20 cellular contexts compared by ENCODE assay signal in the genomic region with DNA sequence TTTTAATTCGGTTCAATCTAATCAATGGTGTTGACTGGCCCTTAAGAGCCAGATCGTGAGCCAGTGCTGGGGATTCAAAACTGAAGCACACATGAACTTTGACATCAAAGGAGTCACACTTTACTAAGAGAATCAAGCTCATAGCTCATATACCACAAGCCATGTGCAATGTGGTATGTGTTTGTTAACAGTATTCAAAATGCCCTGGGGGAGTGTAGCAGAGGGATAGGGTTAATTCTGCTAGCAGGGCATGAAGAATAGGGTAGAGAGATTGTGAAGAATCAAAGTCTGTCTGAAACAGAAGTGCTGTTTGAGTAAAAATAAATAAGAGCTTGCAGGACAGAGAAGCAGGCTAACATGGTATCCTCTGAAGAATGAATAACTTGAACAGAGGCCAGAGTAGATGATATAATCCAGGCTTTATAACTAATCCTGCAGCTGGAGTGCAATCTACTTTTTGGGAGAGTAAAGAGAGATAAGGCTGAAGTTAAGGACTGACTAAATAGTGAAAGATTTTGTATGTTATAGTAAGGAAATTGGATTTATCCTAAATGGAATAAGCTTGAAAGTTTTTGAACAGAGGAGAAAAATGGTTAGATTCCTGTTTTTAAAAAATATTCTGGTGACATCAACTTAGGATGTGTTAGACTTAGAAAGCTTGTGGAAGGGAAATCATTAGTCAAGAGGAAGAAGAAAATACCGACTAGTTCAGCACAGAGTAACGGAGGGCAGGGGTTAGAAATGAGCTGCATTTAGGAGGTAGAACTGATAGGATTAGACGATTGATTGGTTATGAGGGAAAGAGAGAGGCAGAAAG.
A peak's percentile ranks its signal among the peaks of the same experiment; 100 is the strongest.
DNase-seq lines count a peak whose midpoint lies in the region; ATAC-seq and TF ChIP-seq lines count a peak whose summit lies in the region.
"Had no signal": no experiment of that assay in that cellular context is flagged by ENCODE, and none has a peak within 500 bp of the region (broad histone marks: within the 10 kb centered on the region; RNA-seq: fewer than 3 reads in every experiment).

No MANE protein-coding gene starts in this region.

- intact Hi-C loops in MCF 10A (cut with micrococcal nuclease), result no loop called here
- intact Hi-C loops in mammary epithelial cell (cut with micrococcal nuclease), result no loop called here
- intact Hi-C loops in uterus (cut with DNase I; ENCODE audit: low total_unique reads), result no loop called here
- intact Hi-C loops in activated T-helper 2 cell treated with anti-CD3 and anti-CD28 coated beads, Interferon-gamma antibody, Interleukin-2, Interleukin-4, amounts not matched to agents 10 μg/mL and 5 μg/mL and 100 μg/mL, durations not matched to agents 14 hours and 24 hours and 36 hours (cut with micrococcal nuclease), result no loop called here
- intact Hi-C loops in left lung (cut with DNase I), result no loop called here

- no peaks in the 10 kb centered on the region for H3K36me3 ChIP-seq in mammary epithelial cell (ENCODE audit: insufficient read depth, low read length)
- H3K36me3 ChIP-seq in fibroblast of lung (ENCODE audit: control insufficient read depth, insufficient read depth, low read length), result no peaks in the 10 kb centered on the region
- H3K36me3 ChIP-seq in mesenchymal stem cell (ENCODE audit: control insufficient read depth in 1 of 2, insufficient read depth in 2 of 2, low read depth in 1 of 2, low read length in 2 of 2), result no peaks in the 10 kb centered on the region
- no peaks in the 10 kb centered on the region for H3K36me3 ChIP-seq in uterus
- H3K36me3 ChIP-seq in left lung, result no peaks in the 10 kb centered on the region
- H3K36me3 ChIP-seq: MG63, tibial nerve had no signal

- no peak overlapping the region for H2AK5ac ChIP-seq in mesenchymal stem cell (ENCODE audit: low read length, severe bottlenecking)

- no peaks in the 10 kb centered on the region for H3K27me3 ChIP-seq in mammary epithelial cell (ENCODE audit: insufficient read depth, low read length)
- H3K27me3 ChIP-seq in fibroblast of lung (ENCODE audit: control insufficient read depth, insufficient read depth, low read length), result no peaks in the 10 kb centered on the region
- H3K27me3 ChIP-seq in mesenchymal stem cell (ENCODE audit: control insufficient read depth in 1 of 2, insufficient read depth in 1 of 2, low read length in 2 of 2), result no peaks in the 10 kb centered on the region
- no peaks in the 10 kb centered on the region for H3K27me3 ChIP-seq in uterus
- H3K27me3 ChIP-seq in left lung, result no peaks in the 10 kb centered on the region
- H3K27me3 ChIP-seq: MG63, tibial nerve had no signal

- H4K20me1 ChIP-seq in mammary epithelial cell (ENCODE audit: insufficient read depth, low read length) (no peaks in the 10 kb centered on the region), fibroblast of lung (ENCODE audit: control insufficient read depth, extremely low read depth, insufficient read depth, low read length) (no peaks in the 10 kb centered on the region)

- TF ChIP-seq CTCF in MCF 10A (IDR thresholded peaks at IDR 0.05; ENCODE audit: unreplicated experiment), result no peak
- no peak for TF ChIP-seq CTCF in mammary epithelial cell (conservative IDR thresholded peaks at IDR 0.05 in 1 of 2, IDR thresholded peaks at IDR 0.05 in 1 of 2; ENCODE audit: extremely low read depth in 1 of 2, insufficient read depth in 1 of 2, low read depth in 1 of 2, low read length in 2 of 2)
- TF ChIP-seq CTCF in fibroblast of lung (conservative IDR thresholded peaks at IDR 0.05 in 1 of 2, IDR thresholded peaks at IDR 0.05 in 1 of 2; ENCODE audit: low read depth in 1 of 2, low read length in 2 of 2), result no peak
- no peak for TF ChIP-seq CTCF in uterus (IDR thresholded peaks at IDR 0.05)
- no peak for TF ChIP-seq CTCF in left lung (IDR thresholded peaks at IDR 0.05)

- H3K14ac ChIP-seq in mesenchymal stem cell (ENCODE audit: low read length in 2 of 2), result no peak overlapping the region

- no peak for TF ChIP-seq POLR2A in uterus (IDR thresholded peaks at IDR 0.05)

- no peak overlapping the region for H4K8ac ChIP-seq in mesenchymal stem cell (ENCODE audit: low read length)

- no peaks in the 10 kb centered on the region for H3K4me1 ChIP-seq in mammary epithelial cell (ENCODE audit: insufficient read depth, low read length)
- H3K4me1 ChIP-seq in fibroblast of lung (ENCODE audit: control insufficient read depth, extremely low read depth, insufficient read depth, low read length), result no peaks in the 10 kb centered on the region
- no peaks in the 10 kb centered on the region for H3K4me1 ChIP-seq in mesenchymal stem cell (ENCODE audit: control insufficient read depth, insufficient read depth, low read depth, low read length)
- H3K4me1 ChIP-seq in uterus, result peaks cover 0 to 7% of the 10 kb centered on the region in 2 donors
- no peaks in the 10 kb centered on the region for H3K4me1 ChIP-seq in left lung

- peak overlapping the region in 1 of 2 experiments; percentile 18 for H2BK12ac ChIP-seq in mesenchymal stem cell (ENCODE audit: low read length in 2 of 2)

- CTCF ChIA-PET in MCF 10A (lab: Yijun Ruan, JAX) (interaction anchor here (0.6 to 1.0 kb wide), 2 partner anchors 9 to 74 kb away, joined by 3 to 4 read pairs; no protein-coding TSS in a partner anchor), mammary epithelial cell (lab: Charles Lee; ENCODE audit: low non-redundant PET) (no interaction called here)

- in situ Hi-C loops in mammary epithelial cell (cut with MboI; ENCODE audit: low sequenced_read_pairs in 2 of 2), result no loop called here

- peak overlapping the region; percentile 26 for H3K27ac Mint-ChIP-seq in MCF 10A (ENCODE audit: low read depth, unreplicated experiment)
- H3K27ac Mint-ChIP-seq in activated T-helper 2 cell treated with anti-CD3 and anti-CD28 coated beads, Interferon-gamma antibody, Interleukin-2, Interleukin-4, amounts not matched to agents 10 μg/mL and 5 μg/mL and 100 μg/mL, durations not matched to agents 14 hours and 24 hours and 36 hours, result no peak overlapping the region
- H3K27ac Mint-ChIP-seq: H9, immature natural killer cell had no signal

- H3K4me3 ChIP-seq in mammary epithelial cell (replicated peaks in 1 of 3; ENCODE audit: insufficient read depth in 1 of 3, low read depth in 2 of 3, low read length in 3 of 3) (no peak overlapping the region), fibroblast of lung (replicated peaks in 1 of 4; ENCODE audit: control extremely low read depth in 1 of 4, insufficient read depth in 1 of 4, low read depth in 3 of 4, low read length in 4 of 4) (no peak overlapping the region), mesenchymal stem cell (ENCODE audit: insufficient read depth in 1 of 2, low read depth in 1 of 2, low read length in 2 of 2) (no peak overlapping the region), uterus (no peak overlapping the region), left lung (no peak overlapping the region)
- H3K4me3 ChIP-seq: MG63, tibial nerve had no signal

- H3K9me3 ChIP-seq in mammary epithelial cell (replicated peaks; ENCODE audit: insufficient read depth, low read length) (no peaks in the 10 kb centered on the region), fibroblast of lung (ENCODE audit: control insufficient read depth, insufficient read depth, low read depth, low read length) (no peaks in the 10 kb centered on the region), mesenchymal stem cell (ENCODE audit: control insufficient read depth, low read length) (no peaks in the 10 kb centered on the region), uterus (no peaks in the 10 kb centered on the region), left lung (no peaks in the 10 kb centered on the region)
- H3K9me3 ChIP-seq: MG63, tibial nerve had no signal

- no peaks in the 10 kb centered on the region for H3K9me3 Mint-ChIP-seq in MCF 10A (ENCODE audit: unreplicated experiment)
- H3K9me3 Mint-ChIP-seq in activated T-helper 2 cell treated with anti-CD3 and anti-CD28 coated beads, Interferon-gamma antibody, Interleukin-2, Interleukin-4, amounts not matched to agents 10 μg/mL and 5 μg/mL and 100 μg/mL, durations not matched to agents 14 hours and 24 hours and 36 hours, result peaks cover 3% of the 10 kb centered on the region
- H3K9me3 Mint-ChIP-seq: H9, immature natural killer cell had no signal

- no TSS peak for BruUV-seq in MCF 10A (replicated peaks; lab: Mats Ljungman, UMichigan)
- BruUV-seq in mammary epithelial cell (replicated peaks; lab: Mats Ljungman, UMichigan), result no TSS peak

- H2BK5ac ChIP-seq in mesenchymal stem cell (ENCODE audit: low read depth, low read length, poor library complexity, severe bottlenecking), result no peak overlapping the region

- no peaks in the 10 kb centered on the region for H3K79me1 ChIP-seq in mesenchymal stem cell (replicated peaks; ENCODE audit: low read length, poor library complexity, severe bottlenecking)

- POLR2A ChIA-PET in MCF 10A (lab: Yijun Ruan, JAX), result interaction anchor here (0.6 to 2.1 kb wide), 3 partner anchors 15 to 464 kb away, joined by 3 to 7 read pairs (median 3); a partner anchor contains a TSS

- H2AFZ ChIP-seq in mammary epithelial cell (ENCODE audit: low read depth, low read length) (no peak overlapping the region), fibroblast of lung (ENCODE audit: low read length) (peak overlapping the region; percentile 6), mesenchymal stem cell (ENCODE audit: low read depth, low read length) (no peak overlapping the region)

- no peak for ATAC-seq in GM21528 (IDR thresholded peaks at IDR 0.05; ENCODE audit: low FRiP score, unreplicated experiment)
- no peak for ATAC-seq in left lung

- H3K36me3 Mint-ChIP-seq in MCF 10A (ENCODE audit: insufficient read depth, unreplicated experiment), result no peaks in the 10 kb centered on the region
- no peaks in the 10 kb centered on the region for H3K36me3 Mint-ChIP-seq in activated T-helper 2 cell treated with anti-CD3 and anti-CD28 coated beads, Interferon-gamma antibody, Interleukin-2, Interleukin-4, amounts not matched to agents 10 μg/mL and 5 μg/mL and 100 μg/mL, durations not matched to agents 14 hours and 24 hours and 36 hours (ENCODE audit: low read depth)
- H3K36me3 Mint-ChIP-seq: immature natural killer cell had no signal

- H3K4ac ChIP-seq in mesenchymal stem cell (ENCODE audit: low read depth in 1 of 2, low read length in 2 of 2), result no peak overlapping the region

- H3K9ac ChIP-seq in mammary epithelial cell (ENCODE audit: insufficient read depth, low read length), result no peak overlapping the region
- H3K9ac ChIP-seq in fibroblast of lung (ENCODE audit: insufficient read depth, low read length), result no peak overlapping the region
- no peak overlapping the region for H3K9ac ChIP-seq in mesenchymal stem cell (ENCODE audit: low read length)

- H2BK120ac ChIP-seq in mesenchymal stem cell (ENCODE audit: low read depth, low read length), result no peak overlapping the region

- no peaks in the 10 kb centered on the region for H3K27me3 Mint-ChIP-seq in MCF 10A (ENCODE audit: insufficient read depth, unreplicated experiment)
- H3K27me3 Mint-ChIP-seq in activated T-helper 2 cell treated with anti-CD3 and anti-CD28 coated beads, Interferon-gamma antibody, Interleukin-2, Interleukin-4, amounts not matched to agents 10 μg/mL and 5 μg/mL and 100 μg/mL, durations not matched to agents 14 hours and 24 hours and 36 hours (ENCODE audit: low read depth), result peaks cover 18% of the 10 kb centered on the region

- no peak overlapping the region for H4K91ac ChIP-seq in mesenchymal stem cell (ENCODE audit: low read length)

- peaks cover 11% of the 10 kb centered on the region for H3K4me1 Mint-ChIP-seq in MCF 10A (ENCODE audit: insufficient read depth, unreplicated experiment)
- H3K4me1 Mint-ChIP-seq in activated T-helper 2 cell treated with anti-CD3 and anti-CD28 coated beads, Interferon-gamma antibody, Interleukin-2, Interleukin-4, amounts not matched to agents 10 μg/mL and 5 μg/mL and 100 μg/mL, durations not matched to agents 14 hours and 24 hours and 36 hours (ENCODE audit: low read depth), result no peaks in the 10 kb centered on the region
- H3K4me1 Mint-ChIP-seq: H9, immature natural killer cell had no signal

- DNase-seq in MCF 10A (ENCODE audit: unreplicated experiment), result no peak
- no peak for DNase-seq in mammary epithelial cell
- DNase-seq in fibroblast of lung (ENCODE audit: low read depth in 2 of 2), result peak; percentile 28 to 30
- peak; percentile 49 for DNase-seq in mesenchymal stem cell
- DNase-seq in uterus, result no peak
- DNase-seq in activated T-helper 2 cell treated with anti-CD3 and anti-CD28 coated beads, Interferon-gamma antibody, Interleukin-2, Interleukin-4, amounts not matched to agents 10 μg/mL and 5 μg/mL and 100 μg/mL, durations not matched to agents 14 hours and 24 hours and 36 hours (ENCODE audit: low spot score), result no peak
- no peak for DNase-seq in left lung
- DNase-seq: activated CD4-positive, CD25-positive, alpha-beta regulatory T cell; effector CD8-positive, alpha-beta T cell; H9; immature natural killer cell; mesendoderm; MG63; NCI-H2029 treated with DMSO at 0.1 percent for 48 hours; NCI-H69; stimulated activated CD4-positive, alpha-beta T cell treated with anti-CD3 and anti-CD28 coated beads, Interleukin-4, amount 100 ng/mL, for 24 hours; T-helper 2 cell had no signal

- H3K23ac ChIP-seq in mesenchymal stem cell (ENCODE audit: low read length in 2 of 2), result no peak overlapping the region

- H3K4me3 Mint-ChIP-seq in MCF 10A (ENCODE audit: unreplicated experiment), result no peak overlapping the region
- H3K4me3 Mint-ChIP-seq in activated T-helper 2 cell treated with anti-CD3 and anti-CD28 coated beads, Interferon-gamma antibody, Interleukin-2, Interleukin-4, amounts not matched to agents 10 μg/mL and 5 μg/mL and 100 μg/mL, durations not matched to agents 14 hours and 24 hours and 36 hours (ENCODE audit: low read depth), result no peak overlapping the region
- H3K4me3 Mint-ChIP-seq: H9, immature natural killer cell had no signal

- H2BK15ac ChIP-seq in mesenchymal stem cell (ENCODE audit: low read depth, poor library complexity, severe bottlenecking), result no peak overlapping the region

- no peak overlapping the region for H3K18ac ChIP-seq in mesenchymal stem cell (ENCODE audit: low read depth in 1 of 2, low read length in 2 of 2)

- H3K4me2 ChIP-seq in mammary epithelial cell (ENCODE audit: insufficient read depth, low read depth, low read length), result no peak overlapping the region
- H3K4me2 ChIP-seq in fibroblast of lung (ENCODE audit: extremely low read depth, insufficient read depth, low read length), result no peak overlapping the region
- H3K4me2 ChIP-seq in mesenchymal stem cell (ENCODE audit: low read length, poor library complexity, severe bottlenecking), result no peak overlapping the region

- WGBS in mammary epithelial cell (ENCODE audit: low coverage, missing lambda C conversion rate), result 96% methylated on average over 5 of the region's 5 CpGs
- WGBS in mesenchymal stem cell, result 78% methylated on average over 4 of the region's 5 CpGs

- dilution Hi-C loops in mammary epithelial cell (cut with HindIII; ENCODE audit: low sequenced_read_pairs), result no loop called here

- H3K27ac ChIP-seq in mammary epithelial cell (ENCODE audit: insufficient read depth, low read depth, low read length), result no peak overlapping the region
- no peak overlapping the region for H3K27ac ChIP-seq in fibroblast of lung (ENCODE audit: insufficient read depth, low read length)
- H3K27ac ChIP-seq in mesenchymal stem cell (ENCODE audit: low read length, poor library complexity, severe bottlenecking), result peak overlapping the region; percentile 47
- peak overlapping the region; percentile 61 to 68 for H3K27ac ChIP-seq in uterus
- H3K27ac ChIP-seq in left lung, result no peak overlapping the region
- H3K27ac ChIP-seq: C4-2B had no signal

- H3K79me2 ChIP-seq in mammary epithelial cell (ENCODE audit: insufficient read depth, low read length), result no peaks in the 10 kb centered on the region
- H3K79me2 ChIP-seq in fibroblast of lung (ENCODE audit: control insufficient read depth, insufficient read depth, low read length), result no peaks in the 10 kb centered on the region

Comparison
In these comparisons a context has a peak if more than half of its experiments do, and no peak if none do; other contexts are left out.
1. DNase-seq: peak in fibroblast of lung (2 of 2) and mesenchymal stem cell (single experiment); none in MCF 10A (single experiment), mammary epithelial cell (single experiment), uterus (0 of 2), activated T-helper 2 cell treated with anti-CD3 and anti-CD28 coated beads, Interferon-gamma antibody, Interleukin-2, Interleukin-4, amounts not matched to agents 10 μg/mL and 5 μg/mL and 100 μg/mL, durations not matched to agents 14 hours and 24 hours and 36 hours (single experiment) and left lung (0 of 2).
2. H3K27ac ChIP-seq: peak in mesenchymal stem cell (single experiment) and uterus (2 of 2); none in mammary epithelial cell (single experiment), fibroblast of lung (single experiment) and left lung (0 of 2).